ENCODE assay signal across 9 cellular contexts in genomic region chr16:24610421-24610765, GRCh38.
DNase-seq lines count a peak whose midpoint lies in the region; ATAC-seq, FAIRE-seq and TF ChIP-seq lines count a peak whose summit lies in the region.
"Had no signal": no experiment of that assay in that cellular context is flagged by ENCODE, and none has a peak within 500 bp of the region (broad histone marks: within the 10 kb centered on the region; RNA-seq: fewer than 3 reads in every experiment).

No MANE protein-coding gene starts in this region.

- H3K4me1 ChIP-seq in HepG2 (ENCODE audit: insufficient read depth, low read length) = no peaks in the 10 kb centered on the region

- BruUV-seq in HepG2 (replicated peaks; lab: Mats Ljungman, UMichigan) = no TSS peak

- no peak for TF ChIP-seq RAD21 in HepG2 (CRISPR knock-in tag; IDR thresholded peaks at IDR 0.05)

- H3K4me2 ChIP-seq in HepG2 (ENCODE audit: low read depth, low read length) = peak overlapping the region; percentile 47; the same call in 1 of the 2 replicates

- no peak overlapping the region for H2AFZ ChIP-seq in HepG2 (ENCODE audit: low read length)

- H3K9ac ChIP-seq in HepG2 (ENCODE audit: insufficient read depth, low read depth, low read length) = no peak overlapping the region

- H3K4me1 Mint-ChIP-seq in activated naive CD4-positive, alpha-beta T cell treated with anti-CD3 and anti-CD28 coated beads, Interleukin-2, amount 50 U/mL, for 24 hours = peaks cover 18% of the 10 kb centered on the region
- H3K4me1 Mint-ChIP-seq in activated naive CD4-positive, alpha-beta T cell treated with anti-CD3 and anti-CD28 coated beads, Interleukin-2, amount 10 ng/mL, durations not matched to agents 7 days and 5 days = peaks cover 7% of the 10 kb centered on the region

- H3K36me3 Mint-ChIP-seq in activated naive CD4-positive, alpha-beta T cell treated with anti-CD3 and anti-CD28 coated beads, Interleukin-2, amount 50 U/mL, for 24 hours = no peaks in the 10 kb centered on the region
- H3K36me3 Mint-ChIP-seq in activated naive CD4-positive, alpha-beta T cell treated with anti-CD3 and anti-CD28 coated beads, Interleukin-2, amount 10 ng/mL, durations not matched to agents 7 days and 5 days = no peaks in the 10 kb centered on the region

- H3K9me3 ChIP-seq in HepG2 (ENCODE audit: low read length) = no peaks in the 10 kb centered on the region

- FAIRE-seq in HepG2 (lab: Jason Lieb, UNC) = no peak

- 15% methylated on average over 10 of the region's 13 CpGs for WGBS in HepG2 (ENCODE audit: low lambda C conversion rate)

- H3K27ac Mint-ChIP-seq in activated naive CD4-positive, alpha-beta T cell treated with anti-CD3 and anti-CD28 coated beads, Interleukin-2, amount 50 U/mL, for 24 hours = no peak overlapping the region
- H3K27ac Mint-ChIP-seq in activated naive CD4-positive, alpha-beta T cell treated with anti-CD3 and anti-CD28 coated beads, Interleukin-2, amount 10 ng/mL, durations not matched to agents 7 days and 5 days = no peak overlapping the region

- H3K4me3 ChIP-seq in choroid plexus epithelial cell (ENCODE audit: low read depth, low read length) (peak overlapping the region; percentile 55), HepG2 (replicated peaks in 1 of 3; ENCODE audit: insufficient read depth in 1 of 3, low read depth in 2 of 3, low read length in 3 of 3) (peak overlapping the region in 1 of 3 experiments; percentile 27; a peak in 1 of 6 replicates)

- no peaks in the 10 kb centered on the region for H3K36me3 ChIP-seq in HepG2 (replicated peaks in 1 of 2; ENCODE audit: control insufficient read depth in 1 of 2, insufficient read depth in 2 of 2, low read length in 2 of 2)

- H3K9me3 Mint-ChIP-seq in activated naive CD4-positive, alpha-beta T cell treated with anti-CD3 and anti-CD28 coated beads, Interleukin-2, amount 50 U/mL, for 24 hours = no peaks in the 10 kb centered on the region
- H3K9me3 Mint-ChIP-seq in activated naive CD4-positive, alpha-beta T cell treated with anti-CD3 and anti-CD28 coated beads, Interleukin-2, amount 10 ng/mL, durations not matched to agents 7 days and 5 days = no peaks in the 10 kb centered on the region

- in situ Hi-C loops in HepG2 (cut with HindIII; ENCODE audit: extremely low pct_ligation_motif_present, low pct_unique_long_range_greater_than_20kb) = no loop called here

- CTCF ChIA-PET in activated naive CD4-positive, alpha-beta T cell treated with anti-CD3 and anti-CD28 coated beads, Interleukin-2, amount 10 ng/mL, durations not matched to agents 7 days and 5 days (lab: Charles Lee) = no interaction called here
- CTCF ChIA-PET in HepG2 (lab: Yijun Ruan, JAX; ENCODE audit: low intra/inter-chr PET ratio, low total read pairs) = no interaction called here

- POLR2A ChIA-PET in HepG2 (lab: Yijun Ruan, JAX) = no interaction called here

- TF ChIP-seq EP300 in HepG2 (IDR thresholded peaks at IDR 0.05; ENCODE audit: low read depth in 2 of 2, low read length in 2 of 2) (no peak), HepG2 (CRISPR knock-in tag; IDR thresholded peaks at IDR 0.05; ENCODE audit: borderline replicate concordance) (no peak)

- no peak for TF ChIP-seq POLR2A in HepG2 (IDR thresholded peaks at IDR 0.05; ENCODE audit: insufficient read depth in 1 of 2, low read depth in 2 of 2, low read length in 2 of 2)

- H3K4me3 Mint-ChIP-seq in activated naive CD4-positive, alpha-beta T cell treated with anti-CD3 and anti-CD28 coated beads, Interleukin-2, amount 50 U/mL, for 24 hours = peak overlapping the region; percentile 53
- no peak overlapping the region for H3K4me3 Mint-ChIP-seq in activated naive CD4-positive, alpha-beta T cell treated with anti-CD3 and anti-CD28 coated beads, Interleukin-2, amount 10 ng/mL, durations not matched to agents 7 days and 5 days

- peaks cover 0 to 31% of the 10 kb centered on the region in 2 experiments; a peak in 3 of 5 replicates for H3K27me3 ChIP-seq in HepG2 (ENCODE audit: control insufficient read depth in 1 of 2, insufficient read depth in 2 of 2, low read length in 2 of 2)

- intact Hi-C loops in HepG2 (cut with micrococcal nuclease; ENCODE audit: unreplicated experiment) = no loop called here

- H4K20me1 ChIP-seq in HepG2 (ENCODE audit: insufficient read depth, low read length) = no peaks in the 10 kb centered on the region

- TF ChIP-seq CTCF in choroid plexus epithelial cell (conservative IDR thresholded peaks at IDR 0.05; ENCODE audit: low read depth, low read length) (no peak), HepG2 (CRISPR knock-in tag; IDR thresholded peaks at IDR 0.05) (no peak)

- no peaks in the 10 kb centered on the region for H3K79me2 ChIP-seq in HepG2 (ENCODE audit: insufficient read depth, low read length)

- DNase-seq in activated naive CD4-positive, alpha-beta T cell treated with anti-CD3 and anti-CD28 coated beads, Interleukin-2, amount 10 ng/mL, durations not matched to agents 7 days and 5 days = no peak
- peak; percentile 50 for DNase-seq in choroid plexus epithelial cell (ENCODE audit: low read depth)
- DNase-seq in HepG2 (ENCODE audit: low spot score) = no peak
- peak; percentile 58 for DNase-seq in superior temporal gyrus (ENCODE audit: extremely low spot score)
- no peak for DNase-seq in activated naive CD4-positive, alpha-beta T cell (lab: John Stamatoyannopoulos, UW)
- no peak for DNase-seq in stimulated activated CD4-positive, alpha-beta T cell treated with anti-CD3 and anti-CD28 coated beads, Interleukin-12 subunit alpha, Interleukin-12 subunit beta, amount 100 ng/mL, for 4 hours

- peak; percentile 59 for ATAC-seq in HepG2
- ATAC-seq in GM18498 (IDR thresholded peaks at IDR 0.05; ENCODE audit: unreplicated experiment) = no peak

- H3K27me3 Mint-ChIP-seq in activated naive CD4-positive, alpha-beta T cell treated with anti-CD3 and anti-CD28 coated beads, Interleukin-2, amount 50 U/mL, for 24 hours = peaks cover 43% of the 10 kb centered on the region
- H3K27me3 Mint-ChIP-seq in activated naive CD4-positive, alpha-beta T cell treated with anti-CD3 and anti-CD28 coated beads, Interleukin-2, amount 10 ng/mL, durations not matched to agents 7 days and 5 days = peaks cover 60% of the 10 kb centered on the region

- H3K27ac ChIP-seq in HepG2 (ENCODE audit: extremely low read length, insufficient read depth, low read length) = no peak overlapping the region
- H3K27ac ChIP-seq: VCaP had no signal

TF ChIP-seq in HepG2, 621 proteins besides CTCF, POLR2A, EP300 and RAD21 (continues in another document):
- TF ChIP-seq ZNF841 (CRISPR knock-in tag; IDR thresholded peaks at IDR 0.05; ENCODE audit: borderline replicate concordance) = no peak
- TF ChIP-seq NFIB (CRISPR knock-in tag; IDR thresholded peaks at IDR 0.05; ENCODE audit: borderline replicate concordance) = no peak
- no peak for TF ChIP-seq SP1 (IDR thresholded peaks at IDR 0.05)
- no peak for TF ChIP-seq SP1 (CRISPR knock-in tag; IDR thresholded peaks at IDR 0.05)
- no peak for TF ChIP-seq ZNF160 (CRISPR knock-in tag; IDR thresholded peaks at IDR 0.05)
- no peak for TF ChIP-seq ZNF816 (CRISPR knock-in tag; IDR thresholded peaks at IDR 0.05; ENCODE audit: borderline replicate concordance)
- no peak for TF ChIP-seq POLR2G (IDR thresholded peaks at IDR 0.05; ENCODE audit: low read depth, low read length)
- TF ChIP-seq, protein P1, sequence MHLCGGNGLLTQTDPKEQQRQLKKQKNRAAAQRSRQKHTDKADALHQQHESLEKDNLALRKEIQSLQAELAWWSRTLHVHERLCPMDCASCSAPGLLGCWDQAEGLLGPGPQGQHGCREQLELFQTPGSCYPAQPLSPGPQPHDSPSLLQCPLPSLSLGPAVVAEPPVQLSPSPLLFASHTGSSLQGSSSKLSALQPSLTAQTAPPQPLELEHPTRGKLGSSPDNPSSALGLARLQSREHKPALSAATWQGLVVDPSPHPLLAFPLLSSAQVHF (CRISPR knock-in tag; IDR thresholded peaks at IDR 0.05) = no peak
- no peak for TF ChIP-seq NR2F6 (IDR thresholded peaks at IDR 0.05)
- no peak for TF ChIP-seq NR2F6 (CRISPR knock-in tag; IDR thresholded peaks at IDR 0.05)
- TF ChIP-seq ZNF230 (CRISPR knock-in tag; IDR thresholded peaks at IDR 0.05) = no peak
- TF ChIP-seq RBM22 (optimal IDR thresholded peaks at IDR 0.05; ENCODE audit: low read length) = no peak
- TF ChIP-seq SOX13 (IDR thresholded peaks at IDR 0.05) = no peak
- TF ChIP-seq SOX13 (CRISPR knock-in tag; conservative IDR thresholded peaks at IDR 0.05 in 1 of 2, IDR thresholded peaks at IDR 0.05 in 1 of 2) = no peak
- TF ChIP-seq GFI1 (CRISPR knock-in tag; IDR thresholded peaks at IDR 0.05; ENCODE audit: borderline replicate concordance) = no peak
- TF ChIP-seq, protein P2, sequence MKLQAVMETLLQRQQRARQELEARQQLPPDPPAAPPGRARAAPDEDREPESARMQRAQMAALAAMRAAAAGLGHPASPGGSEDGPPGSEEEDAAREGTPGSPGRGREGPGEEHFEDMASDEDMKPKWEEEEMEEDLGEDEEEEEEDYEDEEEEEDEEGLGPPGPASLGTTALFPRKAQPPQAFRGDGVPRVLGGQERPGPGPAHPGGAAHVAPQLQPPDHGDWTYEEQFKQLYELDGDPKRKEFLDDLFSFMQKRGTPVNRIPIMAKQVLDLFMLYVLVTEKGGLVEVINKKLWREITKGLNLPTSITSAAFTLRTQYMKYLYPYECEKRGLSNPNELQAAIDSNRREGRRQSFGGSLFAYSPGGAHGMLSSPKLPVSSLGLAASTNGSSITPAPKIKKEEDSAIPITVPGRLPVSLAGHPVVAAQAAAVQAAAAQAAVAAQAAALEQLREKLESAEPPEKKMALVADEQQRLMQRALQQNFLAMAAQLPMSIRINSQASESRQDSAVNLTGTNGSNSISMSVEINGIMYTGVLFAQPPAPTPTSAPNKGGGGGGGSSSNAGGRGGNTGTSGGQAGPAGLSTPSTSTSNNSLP (IDR thresholded peaks at IDR 0.05; ENCODE audit: low read depth, low read length) = no peak
- TF ChIP-seq, protein P3, sequence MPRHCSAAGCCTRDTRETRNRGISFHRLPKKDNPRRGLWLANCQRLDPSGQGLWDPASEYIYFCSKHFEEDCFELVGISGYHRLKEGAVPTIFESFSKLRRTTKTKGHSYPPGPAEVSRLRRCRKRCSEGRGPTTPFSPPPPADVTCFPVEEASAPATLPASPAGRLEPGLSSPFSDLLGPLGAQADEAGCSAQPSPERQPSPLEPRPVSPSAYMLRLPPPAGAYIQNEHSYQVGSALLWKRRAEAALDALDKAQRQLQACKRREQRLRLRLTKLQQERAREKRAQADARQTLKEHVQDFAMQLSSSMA (CRISPR knock-in tag; IDR thresholded peaks at IDR 0.05) = no peak
- TF ChIP-seq MED1 (CRISPR knock-in tag; IDR thresholded peaks at IDR 0.05) = no peak

Comparison
In these comparisons a context has a peak if more than half of its experiments do, and no peak if none do; other contexts are left out.
1. DNase-seq: peak in choroid plexus epithelial cell (single experiment) and superior temporal gyrus (single experiment); none in activated naive CD4-positive, alpha-beta T cell treated with anti-CD3 and anti-CD28 coated beads, Interleukin-2, amount 10 ng/mL, durations not matched to agents 7 days and 5 days (single experiment), HepG2 (single experiment), activated naive CD4-positive, alpha-beta T cell (0 of 4) and stimulated activated CD4-positive, alpha-beta T cell treated with anti-CD3 and anti-CD28 coated beads, Interleukin-12 subunit alpha, Interleukin-12 subunit beta, amount 100 ng/mL, for 4 hours (single experiment).